Comparison of ENCODE assay signal across 22 cellular contexts in the genomic region with DNA sequence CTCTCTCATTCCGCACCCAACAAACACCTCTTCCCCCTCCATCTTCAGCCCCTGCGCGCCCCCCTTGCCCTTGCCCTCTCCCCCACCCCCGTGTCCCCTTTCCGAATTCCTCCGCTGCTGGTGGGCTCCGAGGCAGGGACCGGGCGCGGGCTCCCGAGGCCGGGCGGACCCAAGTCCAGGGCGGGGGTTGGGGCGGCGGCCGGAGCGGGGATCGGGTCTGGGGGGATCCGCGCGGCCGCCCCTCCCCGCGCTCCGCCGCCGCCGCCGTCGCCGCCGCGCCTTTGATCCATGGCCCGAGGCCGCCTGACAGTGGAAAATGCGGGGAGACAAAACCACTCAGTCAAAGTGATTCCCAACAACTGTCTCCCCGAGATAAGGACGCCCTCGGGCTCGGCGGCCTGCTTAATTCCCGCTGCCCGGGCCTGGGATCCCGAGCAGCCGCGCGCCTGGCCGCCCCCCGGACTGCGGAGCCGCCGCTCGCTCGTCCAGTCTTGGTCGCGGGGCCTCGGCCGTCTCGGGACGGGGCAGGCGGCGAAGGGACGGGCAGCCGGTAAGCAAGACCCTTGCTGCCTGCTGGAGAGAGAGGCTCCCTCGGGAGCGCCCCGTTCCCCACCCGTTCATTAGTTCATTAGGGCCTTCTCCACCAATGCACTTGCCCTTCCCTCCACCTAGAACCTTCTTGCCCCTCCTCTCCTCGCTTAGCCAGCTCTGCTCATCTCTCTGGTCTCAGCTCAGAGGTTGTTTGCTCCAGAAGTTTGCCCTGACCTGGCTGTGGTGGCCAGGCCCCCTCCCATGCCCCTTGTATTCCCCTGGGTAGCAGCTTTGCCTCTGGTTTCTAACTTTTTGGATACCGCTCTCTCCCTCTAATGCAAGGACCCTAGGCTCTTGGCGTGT.
A peak's percentile ranks its signal among the peaks of the same experiment; 100 is the strongest.
DNase-seq lines count a peak whose midpoint lies in the region; ATAC-seq and TF ChIP-seq lines count a peak whose summit lies in the region.
"Had no signal": no experiment of that assay in that cellular context is flagged by ENCODE, and none has a peak within 500 bp of the region (broad histone marks: within the 10 kb centered on the region; RNA-seq: fewer than 3 reads in every experiment).

No MANE protein-coding gene starts in this region.

- H3K9me3 ChIP-seq in cardiac muscle cell (ENCODE audit: low read depth) (no peaks in the 10 kb centered on the region), heart left ventricle (no peaks in the 10 kb centered on the region)
- H3K9me3 ChIP-seq: BE2C, MG63, ovary had no signal

- DNase-seq in cardiac muscle cell (ENCODE audit: low read depth in 1 of 2, low spot score in 1 of 2), result peak in 1 of 2 donors; percentile 44
- no peak for DNase-seq in heart left ventricle
- DNase-seq in endothelial cell (ENCODE audit: low spot score), result peak; percentile 29
- no peak for DNase-seq in mesendoderm
- no peak for DNase-seq in stimulated activated naive B cell treated with anti-CD40 and anti-IgM and Interleukin-4, amounts not matched to agents 10 μg/mL and 1 μg/mL and 100 μg/mL, for 72 hours
- no peak for DNase-seq in natural killer cell
- DNase-seq in NCI-H2171 treated with DMSO at 0.1 percent for 48 hours (lab: John Stamatoyannopoulos, UW), result no peak
- no peak for DNase-seq in dermis blood vessel endothelial cell
- DNase-seq: activated CD4-positive, alpha-beta T cell treated with anti-CD3 and anti-CD28 coated beads for 48 hours; activated CD8-positive, alpha-beta memory T cell treated with anti-CD3 and anti-CD28 coated beads, Interleukin-2, amount 10 ng/mL, durations not matched to agents 7 days and 5 days; BE2C; brain microvascular endothelial cell; cortex of kidney; EL; hippocampal formation; MG63; NCI-H1436; NCI-H69; ovary; T-helper 1 cell had no signal

- H3K27me3 ChIP-seq in cardiac muscle cell, result peaks cover 44% of the 10 kb centered on the region
- H3K27me3 ChIP-seq in heart left ventricle, result peaks cover 27 to 89% (median 72%) of the 10 kb centered on the region in 9 donors
- peaks cover 15% of the 10 kb centered on the region for H3K27me3 ChIP-seq in mesendoderm (ENCODE audit: insufficient read depth, low read length, poor library complexity)
- H3K27me3 ChIP-seq: ovary had no signal

- H3K18ac ChIP-seq in mesendoderm (ENCODE audit: low read length), result peak overlapping the region; percentile 8

- intact Hi-C loops in heart left ventricle (cut with DNase I), result no loop called here
- intact Hi-C loops in natural killer cell (cut with micrococcal nuclease), result no loop called here

- H3K4me3 Mint-ChIP-seq in endothelial cell (ENCODE audit: unreplicated experiment) (peak overlapping the region; percentile 84), natural killer cell (no peak overlapping the region)
- peak overlapping the region; percentile 26 to 58 for H3K4me3 Mint-ChIP-seq in stimulated activated naive B cell treated with anti-CD40 and anti-IgM and Interleukin-4, amounts not matched to agents 10 μg/mL and 1 μg/mL and 100 μg/mL, for 72 hours
- H3K4me3 Mint-ChIP-seq: activated CD8-positive, alpha-beta memory T cell treated with anti-CD3 and anti-CD28 coated beads, Interleukin-2, amount 10 ng/mL, durations not matched to agents 7 days and 5 days had no signal

- H3K36me3 Mint-ChIP-seq in endothelial cell (ENCODE audit: low read depth, unreplicated experiment), result no peaks in the 10 kb centered on the region
- H3K36me3 Mint-ChIP-seq in stimulated activated naive B cell treated with anti-CD40 and anti-IgM and Interleukin-4, amounts not matched to agents 10 μg/mL and 1 μg/mL and 100 μg/mL, for 72 hours, result no peaks in the 10 kb centered on the region
- H3K36me3 Mint-ChIP-seq in natural killer cell, result no peaks in the 10 kb centered on the region
- H3K36me3 Mint-ChIP-seq: activated CD8-positive, alpha-beta memory T cell treated with anti-CD3 and anti-CD28 coated beads, Interleukin-2, amount 10 ng/mL, durations not matched to agents 7 days and 5 days had no signal

- H2AK5ac ChIP-seq in mesendoderm (ENCODE audit: low read length), result no peak overlapping the region

- no peak overlapping the region for H4K5ac ChIP-seq in mesendoderm (ENCODE audit: low read length)

- 5 to 7% (median 6%) methylated on average over 43 to 72 of the region's 72 CpGs for WGBS in heart left ventricle, 4 donors
- WGBS in mesendoderm (ENCODE audit: extremely low coverage, insufficient coverage, low lambda C conversion rate), result 100% methylated on average over 3 of the region's 72 CpGs

- H3K27ac Mint-ChIP-seq in endothelial cell (ENCODE audit: unreplicated experiment) (no peak overlapping the region), natural killer cell (no peak overlapping the region)
- no peak overlapping the region for H3K27ac Mint-ChIP-seq in stimulated activated naive B cell treated with anti-CD40 and anti-IgM and Interleukin-4, amounts not matched to agents 10 μg/mL and 1 μg/mL and 100 μg/mL, for 72 hours
- H3K27ac Mint-ChIP-seq: activated CD8-positive, alpha-beta memory T cell treated with anti-CD3 and anti-CD28 coated beads, Interleukin-2, amount 10 ng/mL, durations not matched to agents 7 days and 5 days had no signal

- peaks cover 29% of the 10 kb centered on the region for H3K27me3 Mint-ChIP-seq in endothelial cell (ENCODE audit: unreplicated experiment)
- H3K27me3 Mint-ChIP-seq in stimulated activated naive B cell treated with anti-CD40 and anti-IgM and Interleukin-4, amounts not matched to agents 10 μg/mL and 1 μg/mL and 100 μg/mL, for 72 hours, result peaks cover 68 to 77% of the 10 kb centered on the region in 2 donors
- H3K27me3 Mint-ChIP-seq in natural killer cell (ENCODE audit: low read depth in 2 of 2), result peaks cover 51 to 63% of the 10 kb centered on the region in 2 donors

- H3K9ac ChIP-seq in mesendoderm (ENCODE audit: low read length), result peak overlapping the region; percentile 1

- no peak for TF ChIP-seq POLR2A in heart left ventricle (IDR thresholded peaks at IDR 0.05)

- no peak overlapping the region for H2BK120ac ChIP-seq in mesendoderm (ENCODE audit: low read depth, low read length)

- peak overlapping the region; percentile 26 for H3K4me2 ChIP-seq in mesendoderm (ENCODE audit: low read length)

- H3K36me3 ChIP-seq in cardiac muscle cell (no peaks in the 10 kb centered on the region), heart left ventricle (no peaks in the 10 kb centered on the region), mesendoderm (ENCODE audit: control insufficient read depth, insufficient read depth, low read length) (no peaks in the 10 kb centered on the region)
- H3K36me3 ChIP-seq: BE2C, brain microvascular endothelial cell, MG63, ovary had no signal

- no peaks in the 10 kb centered on the region for H3K79me2 ChIP-seq in mesendoderm (ENCODE audit: control insufficient read depth, insufficient read depth, low read length)

- no peaks in the 10 kb centered on the region for H3K9me3 Mint-ChIP-seq in endothelial cell (ENCODE audit: unreplicated experiment)
- H3K9me3 Mint-ChIP-seq in stimulated activated naive B cell treated with anti-CD40 and anti-IgM and Interleukin-4, amounts not matched to agents 10 μg/mL and 1 μg/mL and 100 μg/mL, for 72 hours, result no peaks in the 10 kb centered on the region
- H3K9me3 Mint-ChIP-seq in natural killer cell, result no peaks in the 10 kb centered on the region

- no peaks in the 10 kb centered on the region for H3K4me1 ChIP-seq in cardiac muscle cell (ENCODE audit: low read depth)
- peaks cover 0 to 7% (median 0%) of the 10 kb centered on the region in 12 donors for H3K4me1 ChIP-seq in heart left ventricle
- peaks cover 1% of the 10 kb centered on the region for H3K4me1 ChIP-seq in mesendoderm (ENCODE audit: control insufficient read depth, low read depth, low read length)
- H3K4me1 ChIP-seq: BE2C had no signal

- H3K79me1 ChIP-seq in mesendoderm (ENCODE audit: low read length), result no peaks in the 10 kb centered on the region

- no peak overlapping the region for H4K8ac ChIP-seq in mesendoderm (ENCODE audit: low read depth, low read length)

- ATAC-seq in heart left ventricle (no peak), natural killer cell (no peak)
- ATAC-seq in stimulated activated naive B cell treated with anti-CD40 and anti-IgM and Interleukin-4, amounts not matched to agents 10 μg/mL and 1 μg/mL and 100 μg/mL, for 72 hours (replicated peaks), result no peak
- ATAC-seq: activated CD8-positive, alpha-beta memory T cell treated with anti-CD3 and anti-CD28 coated beads, Interleukin-2, amount 10 ng/mL, durations not matched to agents 7 days and 5 days; Right ventricle myocardium inferior; sciatic nerve had no signal

- H2BK15ac ChIP-seq in mesendoderm (replicated peaks; ENCODE audit: low read depth), result no peak overlapping the region

- H3K56ac ChIP-seq in mesendoderm (ENCODE audit: low read length), result peak overlapping the region; percentile 65

- H3K4me3 ChIP-seq in cardiac muscle cell, result peak overlapping the region; percentile 18
- H3K4me3 ChIP-seq in heart left ventricle, result peak overlapping the region in 1 of 12 donors; percentile 27
- no peak overlapping the region for H3K4me3 ChIP-seq in mesendoderm (ENCODE audit: low read length)
- H3K4me3 ChIP-seq: MG63, ovary had no signal

- H2BK5ac ChIP-seq in mesendoderm (ENCODE audit: low read length), result no peak overlapping the region

- H3K4me1 Mint-ChIP-seq in endothelial cell (ENCODE audit: unreplicated experiment) (peaks cover 10% of the 10 kb centered on the region), natural killer cell (peaks cover 0 to 5% of the 10 kb centered on the region in 2 donors)
- H3K4me1 Mint-ChIP-seq in stimulated activated naive B cell treated with anti-CD40 and anti-IgM and Interleukin-4, amounts not matched to agents 10 μg/mL and 1 μg/mL and 100 μg/mL, for 72 hours, result peaks cover 13% of the 10 kb centered on the region in 2 donors
- H3K4me1 Mint-ChIP-seq: activated CD8-positive, alpha-beta memory T cell treated with anti-CD3 and anti-CD28 coated beads, Interleukin-2, amount 10 ng/mL, durations not matched to agents 7 days and 5 days had no signal

- H3K27ac ChIP-seq in cardiac muscle cell, result no peak overlapping the region
- H3K27ac ChIP-seq in heart left ventricle, result no peak overlapping the region
- H3K27ac ChIP-seq in mesendoderm (ENCODE audit: low read depth, low read length), result no peak overlapping the region
- H3K27ac ChIP-seq: brain microvascular endothelial cell, ovary had no signal

- TF ChIP-seq CTCF in cardiac muscle cell (IDR thresholded peaks at IDR 0.05; ENCODE audit: low read depth, low read length), result no peak
- TF ChIP-seq CTCF in heart left ventricle (IDR thresholded peaks at IDR 0.05), result no peak
- no peak for TF ChIP-seq CTCF in endothelial cell (IDR thresholded peaks at IDR 0.05; ENCODE audit: unreplicated experiment)
- no peak for TF ChIP-seq CTCF in natural killer cell (IDR thresholded peaks at IDR 0.05)

- H3K4ac ChIP-seq in mesendoderm (ENCODE audit: low read depth, low read length), result no peak overlapping the region

- no peak overlapping the region for H3K23ac ChIP-seq in mesendoderm (ENCODE audit: low read length)
